9 cellular contexts compared by ENCODE assay signal in genomic region chr16:69384974-69385373, GRCh38. TPM values are rescaled to one million over a fixed set of nuclear protein-coding genes. Genes with fewer than 3 reads are reported as not detected.
DNase-seq lines count a peak whose midpoint lies in the region; ATAC-seq and TF ChIP-seq lines count a peak whose summit lies in the region.
"Had no signal": no experiment of that assay in that cellular context is flagged by ENCODE, and none has a peak within 500 bp of the region (broad histone marks: within the 10 kb centered on the region; RNA-seq: fewer than 3 reads in every experiment).

No MANE protein-coding gene starts in this region.

- H3K4me3 Mint-ChIP-seq in naive thymus-derived CD8-positive, alpha-beta T cell, result peak overlapping the region; percentile 71 to 98 (median 90)

- no peaks in the 10 kb centered on the region for H3K27me3 Mint-ChIP-seq in naive thymus-derived CD8-positive, alpha-beta T cell

- H3K36me3 ChIP-seq in KOPT-K1 (ENCODE audit: insufficient read depth, low read length) (peaks cover 45% of the 10 kb centered on the region), colonic mucosa (no peaks in the 10 kb centered on the region)

- POLR2A ChIA-PET in AG04450 (lab: Yijun Ruan, JAX), result no interaction called here
- POLR2A ChIA-PET in naive thymus-derived CD8-positive, alpha-beta T cell (lab: Charles Lee), result interaction anchor here (1.4 to 1.5 kb wide), 2 partner anchors 12 kb away, joined by 3 to 5 read pairs; no protein-coding TSS in a partner anchor

- H3K4me1 Mint-ChIP-seq in naive thymus-derived CD8-positive, alpha-beta T cell, result peaks cover 12 to 38% (median 34%) of the 10 kb centered on the region in 4 donors

- ATAC-seq in naive thymus-derived CD8-positive, alpha-beta T cell, result no peak
- no peak for ATAC-seq in HG03280 (IDR thresholded peaks at IDR 0.05; ENCODE audit: unreplicated experiment)

- peak overlapping the region; percentile 73 to 90 for H3K9ac ChIP-seq in colonic mucosa (ENCODE audit: low read depth in 2 of 2, low read length in 2 of 2)

- intact Hi-C loops in colonic mucosa (cut with DNase I), result no loop called here

- H3K27me3 ChIP-seq in AG04450 (ENCODE audit: control insufficient read depth, insufficient read depth, low read length), result no peaks in the 10 kb centered on the region
- no peaks in the 10 kb centered on the region for H3K27me3 ChIP-seq in colonic mucosa

- CTCF ChIA-PET in AG04450 (lab: Charles Lee), result interaction anchor here (1.2 kb wide), 1 partner anchor 11 kb away, joined by 8 read pairs; no protein-coding TSS in a partner anchor

- peak overlapping the region; percentile 84 for H3K4me3 ChIP-seq in AG04450 (ENCODE audit: low read depth, low read length)
- peak overlapping the region; percentile 74 for H3K4me3 ChIP-seq in colonic mucosa

- no peak for DNase-seq in AG04450 (ENCODE audit: low read depth, low spot score)
- no peak for DNase-seq in colonic mucosa
- DNase-seq in naive thymus-derived CD8-positive, alpha-beta T cell, result peak in 1 of 10 donors; percentile 6
- DNase-seq in SHP77 treated with DMSO at 0.1 percent for 48 hours (lab: John Stamatoyannopoulos, UW), result no peak
- no peak for DNase-seq in COLO668 (lab: John Stamatoyannopoulos, UW; ENCODE audit: unreplicated experiment)
- DNase-seq in NK-92 treated with Interleukin-12 subunit alpha and Interleukin-12 subunit beta, amount 100 ng/mL, for 24 hours (lab: John Stamatoyannopoulos, UW), result no peak

- H3K4me1 ChIP-seq in colonic mucosa, result peaks cover 7% of the 10 kb centered on the region

- peak overlapping the region; percentile 92 to 99 (median 95) for H3K27ac Mint-ChIP-seq in naive thymus-derived CD8-positive, alpha-beta T cell

- H3K9me3 ChIP-seq in AG04450 (ENCODE audit: control insufficient read depth, insufficient read depth, low read length) (no peaks in the 10 kb centered on the region), KOPT-K1 (ENCODE audit: insufficient read depth, low read length, poor library complexity, severe bottlenecking) (no peaks in the 10 kb centered on the region), colonic mucosa (no peaks in the 10 kb centered on the region)

- H3K36me3 Mint-ChIP-seq in naive thymus-derived CD8-positive, alpha-beta T cell, result peaks cover 0 to 42% (median 8%) of the 10 kb centered on the region in 3 donors

- H3K27ac ChIP-seq in AG04450 (ENCODE audit: low read depth, low read length), result peak overlapping the region; percentile 47
- peak overlapping the region; percentile 77 for H3K27ac ChIP-seq in KOPT-K1 (ENCODE audit: low read depth, low read length, poor library complexity, severe bottlenecking)
- H3K27ac ChIP-seq in colonic mucosa, result peak overlapping the region; percentile 82

- TF ChIP-seq CTCF in AG04450 (IDR thresholded peaks at IDR 0.05; ENCODE audit: low read depth, low read length) (no peak), colonic mucosa (IDR thresholded peaks at IDR 0.05) (no peak)

- no peaks in the 10 kb centered on the region for H3K9me3 Mint-ChIP-seq in naive thymus-derived CD8-positive, alpha-beta T cell

RNA-seq across cellular contexts. Expression of gene TERF2, which starts 0.8 kb away (rescaled TPM):
- 17.8 and 19.5 TPM in 2 replicates for polyA plus RNA-seq in AG04450 (2011; rRNA removed)
- 20.1 and 23.2 TPM in 2 replicates for polyA minus RNA-seq in AG04450 (2011; rRNA and poly(A)+ RNA removed)
- 10 to 100 TPM; 31.2 to 38.5 TPM for total RNA-seq in colonic mucosa
- 10 to 100 TPM; 51.1 to 59.8 TPM for total RNA-seq in naive thymus-derived CD8-positive, alpha-beta T cell
- 10 to 100 TPM; 22.0 to 30.9 (median 29.7) TPM for polyA plus RNA-seq in naive thymus-derived CD8-positive, alpha-beta T cell

RNA-seq across cellular contexts. Expression of gene TMED6, which starts 33.4 kb away (rescaled TPM):
- not detected in 2 replicates for polyA plus RNA-seq in AG04450 (2011; rRNA removed)
- polyA minus RNA-seq in AG04450 (2011; rRNA and poly(A)+ RNA removed), result 0.23 TPM in 1 of 2 replicates, not detected in the other
- 1 to 10 TPM; 3.6 to 6.0 TPM for total RNA-seq in colonic mucosa
- 1 to 10 TPM; 4.5 to 5.2 TPM for total RNA-seq in naive thymus-derived CD8-positive, alpha-beta T cell
- under 1 TPM in 1 of 3 donors, not detected in 2; 0.43 TPM for polyA plus RNA-seq in naive thymus-derived CD8-positive, alpha-beta T cell
- total RNA-seq: renal cortical epithelial cell had no signal

RNA-seq across cellular contexts. Expression of gene CYB5B, which starts 39.4 kb away (rescaled TPM):
- 148 and 155 TPM in 2 replicates for polyA plus RNA-seq in AG04450 (2011; rRNA removed)
- polyA minus RNA-seq in AG04450 (2011; rRNA and poly(A)+ RNA removed), result 83.9 and 91.5 TPM in 2 replicates
- total RNA-seq in colonic mucosa, result 100 to 1,000 TPM; 166 to 220 TPM
- 10 to 100 TPM; 45.6 to 47.3 TPM for total RNA-seq in naive thymus-derived CD8-positive, alpha-beta T cell
- polyA plus RNA-seq in naive thymus-derived CD8-positive, alpha-beta T cell, result 10 to 100 TPM; 83.3 to 96.4 (median 90.4) TPM

RNA-seq across cellular contexts. Expression of gene NIP7, which starts 45.4 kb away (rescaled TPM):
- 12.1 and 13.6 TPM in 2 replicates for polyA plus RNA-seq in AG04450 (2011; rRNA removed)
- polyA minus RNA-seq in AG04450 (2011; rRNA and poly(A)+ RNA removed), result 10.1 and 10.8 TPM in 2 replicates
- 10 to 100 TPM; 22.0 to 23.7 TPM for total RNA-seq in colonic mucosa
- 10 to 100 TPM; 33.0 to 34.4 TPM for total RNA-seq in naive thymus-derived CD8-positive, alpha-beta T cell
- 10 to 100 TPM; 17.6 to 24.8 (median 18.5) TPM for polyA plus RNA-seq in naive thymus-derived CD8-positive, alpha-beta T cell

RNA-seq across cellular contexts. Expression of gene COG8, which starts 45.6 kb away (rescaled TPM):
- 22.6 and 27.5 TPM in 2 replicates for polyA plus RNA-seq in AG04450 (2011; rRNA removed)
- polyA minus RNA-seq in AG04450 (2011; rRNA and poly(A)+ RNA removed), result 37.9 and 43.5 TPM in 2 replicates
- 10 to 100 TPM; 28.4 to 44.5 TPM for total RNA-seq in colonic mucosa
- total RNA-seq in naive thymus-derived CD8-positive, alpha-beta T cell, result 10 to 100 TPM; 62.0 to 65.5 TPM
- 10 to 100 TPM; 33.6 to 42.0 (median 39.6) TPM for polyA plus RNA-seq in naive thymus-derived CD8-positive, alpha-beta T cell
